12 cellular contexts compared by ENCODE assay signal in genomic region chr6:1797801-1798200, GRCh38.
A peak's percentile ranks its signal among the peaks of the same experiment; 100 is the strongest.
DNase-seq lines count a peak whose midpoint lies in the region; ATAC-seq, FAIRE-seq and TF ChIP-seq lines count a peak whose summit lies in the region.
"Had no signal": no experiment of that assay in that cellular context is flagged by ENCODE, and none has a peak within 500 bp of the region (broad histone marks: within the 10 kb centered on the region; RNA-seq: fewer than 3 reads in every experiment).

No MANE protein-coding gene starts in this region.

- peak; percentile 85 for FAIRE-seq in A204.1 (lab: Jason Lieb, UNC)

- H3K36me3 ChIP-seq in colonic mucosa, result no peaks in the 10 kb centered on the region

- TF ChIP-seq CTCF in colonic mucosa (IDR thresholded peaks at IDR 0.05), result no peak

- peak; percentile 14 for ATAC-seq in GM21737 (IDR thresholded peaks at IDR 0.05; ENCODE audit: unreplicated experiment)

- H3K9ac ChIP-seq in colonic mucosa (ENCODE audit: low read depth in 2 of 2, low read length in 2 of 2), result no peak overlapping the region

- no peak overlapping the region for H3K4me3 ChIP-seq in colonic mucosa
- H3K4me3 ChIP-seq: testis had no signal

- DNase-seq in RPMI8226, result peak; percentile 22
- DNase-seq in iris pigment epithelial cell (ENCODE audit: low read depth), result peak; percentile 66
- no peak for DNase-seq in activated CD4-positive, CD25-positive, alpha-beta regulatory T cell (lab: John Stamatoyannopoulos, UW)
- no peak for DNase-seq in D341Med (ENCODE audit: low spot score)
- no peak for DNase-seq in colonic mucosa
- no peak for DNase-seq in activated T-cell treated with anti-CD3 and anti-CD28 coated beads for 4 hours
- DNase-seq: activated naive CD4-positive, alpha-beta T cell treated with anti-CD3 and anti-CD28 coated beads, Interleukin-2, amount 50 U/mL, for 16 hours; NCI-H146; nucleus accumbens; testis had no signal

- H3K4me1 ChIP-seq in colonic mucosa, result no peaks in the 10 kb centered on the region

- H3K27me3 ChIP-seq in colonic mucosa, result no peaks in the 10 kb centered on the region
- H3K27me3 ChIP-seq: testis had no signal

- no peaks in the 10 kb centered on the region for H3K9me3 ChIP-seq in colonic mucosa
- H3K9me3 ChIP-seq: testis had no signal

- intact Hi-C loops in colonic mucosa (cut with DNase I), result no loop called here

- no peak overlapping the region for H3K27ac ChIP-seq in colonic mucosa

Comparison
In these comparisons a context has a peak if more than half of its experiments do, and no peak if none do; other contexts are left out.
1. DNase-seq: peak in RPMI8226 (single experiment) and iris pigment epithelial cell (single experiment); none in activated CD4-positive, CD25-positive, alpha-beta regulatory T cell (0 of 4), D341Med (single experiment), colonic mucosa (single experiment) and activated T-cell treated with anti-CD3 and anti-CD28 coated beads for 4 hours (single experiment).